Comparison of ENCODE assay signal across 8 cellular contexts in genomic region chr7:100130608-100131453, GRCh38. TPM values are rescaled to one million over a fixed set of nuclear protein-coding genes. Genes with fewer than 3 reads are reported as not detected.
DNase-seq lines count a peak whose midpoint lies in the region; ATAC-seq and TF ChIP-seq lines count a peak whose summit lies in the region.

No MANE protein-coding gene starts in this region.

- peaks cover 2% of the 10 kb centered on the region for H3K27me3 Mint-ChIP-seq in osteocyte (ENCODE audit: unreplicated experiment)
- no peaks in the 10 kb centered on the region for H3K27me3 Mint-ChIP-seq in type B pancreatic cell

- no peaks in the 10 kb centered on the region for H3K9me3 Mint-ChIP-seq in osteocyte (ENCODE audit: unreplicated experiment)
- no peaks in the 10 kb centered on the region for H3K9me3 Mint-ChIP-seq in type B pancreatic cell

- H3K27ac Mint-ChIP-seq in osteocyte (ENCODE audit: unreplicated experiment): no peak overlapping the region
- no peak overlapping the region for H3K27ac Mint-ChIP-seq in type B pancreatic cell

- TF ChIP-seq CTCF in osteocyte (IDR thresholded peaks at IDR 0.05) (peak; percentile 94), type B pancreatic cell (conservative IDR thresholded peaks at IDR 0.05) (peak; percentile 93)

- H3K4me3 Mint-ChIP-seq in osteocyte (ENCODE audit: unreplicated experiment) (no peak overlapping the region), type B pancreatic cell (no peak overlapping the region)

- ATAC-seq in GM19455 (IDR thresholded peaks at IDR 0.05; ENCODE audit: unreplicated experiment): no peak

- H3K4me1 Mint-ChIP-seq in osteocyte (ENCODE audit: unreplicated experiment): peaks cover 24% of the 10 kb centered on the region
- H3K4me1 Mint-ChIP-seq in type B pancreatic cell (ENCODE audit: unreplicated experiment): peaks cover 20% of the 10 kb centered on the region

- H3K36me3 Mint-ChIP-seq in osteocyte (ENCODE audit: unreplicated experiment) (no peaks in the 10 kb centered on the region), type B pancreatic cell (no peaks in the 10 kb centered on the region)

- peak; percentile 46 for DNase-seq in COR-L47 (lab: John Stamatoyannopoulos, UW)
- peak; percentile 84 for DNase-seq in HuH-7.5 (ENCODE audit: low spot score)
- peak; percentile 62 for DNase-seq in RKO (ENCODE audit: low spot score)
- peak; percentile 88 for DNase-seq in activated gamma-delta T cell treated with Interleukin-2 at 50 U/mL for 16 hours
- DNase-seq in glomerular visceral epithelial cell (ENCODE audit: extremely low spot score): peak; percentile 62
- peak; percentile 93 for DNase-seq in osteocyte (ENCODE audit: extremely low spot score, unreplicated experiment)
- peak; percentile 89 for DNase-seq in type B pancreatic cell (ENCODE audit: extremely low spot score, unreplicated experiment)

RNA-seq across cellular contexts. Expression of gene MBLAC1, which starts 4.1 kb away (rescaled TPM):
- total RNA-seq in osteocyte (2.3 TPM in 2 replicates), type B pancreatic cell (ENCODE audit: low replicate concordance) (2.7 and 2.8 TPM in 2 replicates)

RNA-seq across cellular contexts. Expression of gene CNPY4, which starts 11.4 kb away (rescaled TPM):
- 33.6 and 36.7 TPM in 2 replicates for total RNA-seq in osteocyte
- total RNA-seq in type B pancreatic cell (ENCODE audit: low replicate concordance): 7.2 and 36.0 TPM in 2 replicates

RNA-seq across cellular contexts. Expression of gene TAF6, which starts 11.7 kb away (rescaled TPM):
- total RNA-seq in osteocyte (62.8 and 63.9 TPM in 2 replicates), type B pancreatic cell (ENCODE audit: low replicate concordance) (50.9 and 77.7 TPM in 2 replicates)

RNA-seq across cellular contexts. Expression of gene LAMTOR4, which starts 17.9 kb away (rescaled TPM):
- 111 and 123 TPM in 2 replicates for total RNA-seq in osteocyte
- 96.7 and 109 TPM in 2 replicates for total RNA-seq in type B pancreatic cell (ENCODE audit: low replicate concordance)

RNA-seq across cellular contexts. Expression of gene TRAPPC14, which starts 27.7 kb away (rescaled TPM):
- total RNA-seq in osteocyte (18.2 and 20.3 TPM in 2 replicates), type B pancreatic cell (ENCODE audit: low replicate concordance) (21.3 and 35.2 TPM in 2 replicates)
